8 cellular contexts compared by ENCODE assay signal in the genomic region with DNA sequence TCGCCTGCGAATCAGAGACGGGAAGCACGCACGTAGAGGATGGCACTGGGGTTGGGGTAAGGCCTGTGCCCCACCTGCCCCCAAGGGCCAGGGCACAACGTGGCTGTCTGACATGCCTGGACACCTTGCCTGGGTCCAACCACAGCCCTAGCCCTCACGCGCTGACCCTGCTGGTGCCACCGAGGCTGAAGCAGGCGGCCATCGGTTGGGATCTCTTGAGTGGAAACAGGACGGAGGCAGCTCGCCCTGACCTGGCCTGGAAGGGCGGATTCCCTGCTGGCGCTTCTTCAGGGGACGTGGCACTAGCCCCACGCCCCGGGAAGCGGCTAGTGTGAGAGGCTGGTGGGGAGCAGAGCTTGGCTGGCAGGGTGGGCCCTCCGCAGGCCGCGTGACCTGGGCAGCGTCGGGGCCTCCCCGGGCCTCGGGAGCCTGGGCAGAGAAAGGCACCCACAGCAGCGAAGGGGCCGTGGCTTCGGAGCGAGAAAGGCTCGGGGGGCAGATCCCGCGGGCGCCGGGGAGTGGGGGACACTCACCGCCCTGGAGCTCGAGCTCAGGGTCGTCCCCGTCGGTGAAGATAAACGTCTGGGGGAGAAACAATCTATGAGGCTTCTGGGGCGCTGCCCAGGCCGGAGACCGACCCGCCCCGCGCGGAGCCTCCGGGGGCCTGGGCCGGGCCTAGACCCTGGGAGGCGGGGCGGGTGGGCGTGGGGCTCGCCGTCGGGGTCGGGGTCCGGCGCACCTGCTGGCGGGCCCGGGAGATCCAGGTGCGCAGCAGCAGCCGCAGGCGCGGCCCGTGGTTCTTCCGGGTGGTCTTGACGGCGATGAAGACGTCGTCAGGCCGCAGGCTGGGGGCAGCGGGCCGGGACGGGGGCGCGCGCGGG. TPM values are rescaled to one million over a fixed set of nuclear protein-coding genes. Genes with fewer than 3 reads are reported as not detected.
DNase-seq lines count a peak whose midpoint lies in the region; ATAC-seq and TF ChIP-seq lines count a peak whose summit lies in the region.

No MANE protein-coding gene starts in this region.

- H3K36me3 ChIP-seq in BE2C (peaks cover 27% of the 10 kb centered on the region), HEK293 (ENCODE audit: control insufficient read depth in 2 of 2, insufficient read depth in 1 of 2, low read length in 2 of 2) (peaks cover 0 to 78% of the 10 kb centered on the region in 2 experiments; a peak in 2 of 3 replicates), thyroid gland (peaks cover 24% of the 10 kb centered on the region in 2 donors)

- 0 out of 2 replicates have a peak, but pooled peaks cover 3% of the 10 kb centered on the region for H3K27me3 ChIP-seq in BE2C
- no peaks in the 10 kb centered on the region for H3K27me3 ChIP-seq in thyroid gland

- no peak for TF ChIP-seq POLR2A in thyroid gland (IDR thresholded peaks at IDR 0.05)

- in situ Hi-C loops in astrocyte of the spinal cord (cut with HindIII; ENCODE audit: low sequenced_read_pairs) = no loop called here

- no peaks in the 10 kb centered on the region for H3K4me1 ChIP-seq in BE2C
- peaks cover 7% of the 10 kb centered on the region for H3K4me1 ChIP-seq in HEK293 (ENCODE audit: control insufficient read depth, insufficient read depth, low read length)
- H3K4me1 ChIP-seq in thyroid gland = peaks cover 18 to 19% of the 10 kb centered on the region in 2 donors

- intact Hi-C loops in left colon (cut with DNase I, micrococcal nuclease) = no loop called here
- intact Hi-C loops in thyroid gland (cut with DNase I) = no loop called here

- H3K9me3 ChIP-seq in BE2C (no peaks in the 10 kb centered on the region), HEK293 (ENCODE audit: control insufficient read depth, insufficient read depth, low read depth, low read length) (no peaks in the 10 kb centered on the region), thyroid gland (no peaks in the 10 kb centered on the region)

- 29 to 45% methylated on average over 10 to 15 of the region's 79 CpGs for WGBS in thyroid gland, 2 donors

- no peak for DNase-seq in BE2C
- DNase-seq in astrocyte of the spinal cord (ENCODE audit: low read depth, low spot score) = no peak
- no peak for DNase-seq in left colon
- no peak for DNase-seq in thyroid gland
- DNase-seq in dermis blood vessel endothelial cell = no peak

- TF ChIP-seq CTCF in BE2C (IDR thresholded peaks at IDR 0.05; ENCODE audit: low read depth, low read length) (no peak), HEK293 (tag by site-specific recombination; IDR thresholded peaks at IDR 0.05) (no peak), astrocyte of the spinal cord (IDR thresholded peaks at IDR 0.05; ENCODE audit: low read depth, low read length) (no peak), thyroid gland (IDR thresholded peaks at IDR 0.05) (no peak)

- H3K27ac ChIP-seq in HEK293 (ENCODE audit: extremely low read depth, low read depth, low read length) = peak overlapping the region; percentile 68
- peak overlapping the region in 1 of 3 donors; percentile 18 for H3K27ac ChIP-seq in thyroid gland

- H3K4me3 ChIP-seq in BE2C (ENCODE audit: low read depth, low read length) (peak overlapping the region; percentile 53), HEK293 (ENCODE audit: low read depth, low read length) (peak overlapping the region; percentile 83), astrocyte of the spinal cord (ENCODE audit: low read depth, low read length) (peak overlapping the region; percentile 76), thyroid gland (replicated peaks in 1 of 3) (peak overlapping the region; percentile 40 to 85 (median 58))

- ATAC-seq in left colon = peak; percentile 21
- ATAC-seq in GM21723 (IDR thresholded peaks at IDR 0.05; ENCODE audit: unreplicated experiment) = no peak
- no peak for ATAC-seq in GM19467 (IDR thresholded peaks at IDR 0.05; ENCODE audit: unreplicated experiment)

- POLR2A ChIA-PET in HEK293 (lab: Yijun Ruan, JAX) = interaction anchor here (1.3 to 14.2 kb wide), 4 partner anchors 9 to 19 kb away, joined by 4 to 96 read pairs (median 30); a partner anchor contains a TSS

- CTCF ChIA-PET in HEK293 (lab: Yijun Ruan, JAX) = interaction anchor here (0.6 to 1.3 kb wide), 3 partner anchors 13 to 61 kb away, joined by 3 to 6 read pairs (median 5); a partner anchor contains a TSS

TF ChIP-seq in HEK293, 187 proteins besides CTCF, POLR2A, EP300 and RAD21 (continues in another document):
- no peak for TF ChIP-seq ZNF792 (tag by site-specific recombination; IDR thresholded peaks at IDR 0.05)
- TF ChIP-seq HOXD13 (CRISPR knock-in tag; IDR thresholded peaks at IDR 0.05; ENCODE audit: borderline replicate concordance) = no peak
- no peak for TF ChIP-seq ZNF521 (tag by site-specific recombination; IDR thresholded peaks at IDR 0.05)
- TF ChIP-seq, protein P1, sequence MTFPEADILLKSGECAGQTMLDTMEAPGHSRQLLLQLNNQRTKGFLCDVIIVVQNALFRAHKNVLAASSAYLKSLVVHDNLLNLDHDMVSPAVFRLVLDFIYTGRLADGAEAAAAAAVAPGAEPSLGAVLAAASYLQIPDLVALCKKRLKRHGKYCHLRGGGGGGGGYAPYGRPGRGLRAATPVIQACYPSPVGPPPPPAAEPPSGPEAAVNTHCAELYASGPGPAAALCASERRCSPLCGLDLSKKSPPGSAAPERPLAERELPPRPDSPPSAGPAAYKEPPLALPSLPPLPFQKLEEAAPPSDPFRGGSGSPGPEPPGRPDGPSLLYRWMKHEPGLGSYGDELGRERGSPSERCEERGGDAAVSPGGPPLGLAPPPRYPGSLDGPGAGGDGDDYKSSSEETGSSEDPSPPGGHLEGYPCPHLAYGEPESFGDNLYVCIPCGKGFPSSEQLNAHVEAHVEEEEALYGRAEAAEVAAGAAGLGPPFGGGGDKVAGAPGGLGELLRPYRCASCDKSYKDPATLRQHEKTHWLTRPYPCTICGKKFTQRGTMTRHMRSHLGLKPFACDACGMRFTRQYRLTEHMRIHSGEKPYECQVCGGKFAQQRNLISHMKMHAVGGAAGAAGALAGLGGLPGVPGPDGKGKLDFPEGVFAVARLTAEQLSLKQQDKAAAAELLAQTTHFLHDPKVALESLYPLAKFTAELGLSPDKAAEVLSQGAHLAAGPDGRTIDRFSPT (tag by site-specific recombination; IDR thresholded peaks at IDR 0.05) = peak; percentile 5; the same call in 1 of the 2 replicates
- TF ChIP-seq ZNF776 (tag by site-specific recombination; IDR thresholded peaks at IDR 0.05; ENCODE audit: borderline replicate concordance) = no peak
- no peak for TF ChIP-seq GLI2 (tag by site-specific recombination; IDR thresholded peaks at IDR 0.05; ENCODE audit: borderline replicate concordance, low read depth)
- TF ChIP-seq ZNF561 (tag by site-specific recombination; IDR thresholded peaks at IDR 0.05; ENCODE audit: borderline replicate concordance) = no peak
- TF ChIP-seq ZNF335 (tag by site-specific recombination; conservative IDR thresholded peaks at IDR 0.05) = peak; percentile 73; the same call in 1 of the 2 replicates
- TF ChIP-seq ZNF426 (tag by site-specific recombination; IDR thresholded peaks at IDR 0.05) = no peak
- TF ChIP-seq ZNF626 (tag by site-specific recombination; IDR thresholded peaks at IDR 0.05) = no peak
- peak; percentile 46; the same call in 1 of the 2 replicates for TF ChIP-seq BCL11B (tag by site-specific recombination; IDR thresholded peaks at IDR 0.05; ENCODE audit: low read depth)
- no peak for TF ChIP-seq ZNF571 (tag by site-specific recombination; IDR thresholded peaks at IDR 0.05)
- peak; percentile 33; the same call in 1 of the 2 replicates for TF ChIP-seq ZFP69B (tag by site-specific recombination; IDR thresholded peaks at IDR 0.05)
- TF ChIP-seq, protein P2, sequence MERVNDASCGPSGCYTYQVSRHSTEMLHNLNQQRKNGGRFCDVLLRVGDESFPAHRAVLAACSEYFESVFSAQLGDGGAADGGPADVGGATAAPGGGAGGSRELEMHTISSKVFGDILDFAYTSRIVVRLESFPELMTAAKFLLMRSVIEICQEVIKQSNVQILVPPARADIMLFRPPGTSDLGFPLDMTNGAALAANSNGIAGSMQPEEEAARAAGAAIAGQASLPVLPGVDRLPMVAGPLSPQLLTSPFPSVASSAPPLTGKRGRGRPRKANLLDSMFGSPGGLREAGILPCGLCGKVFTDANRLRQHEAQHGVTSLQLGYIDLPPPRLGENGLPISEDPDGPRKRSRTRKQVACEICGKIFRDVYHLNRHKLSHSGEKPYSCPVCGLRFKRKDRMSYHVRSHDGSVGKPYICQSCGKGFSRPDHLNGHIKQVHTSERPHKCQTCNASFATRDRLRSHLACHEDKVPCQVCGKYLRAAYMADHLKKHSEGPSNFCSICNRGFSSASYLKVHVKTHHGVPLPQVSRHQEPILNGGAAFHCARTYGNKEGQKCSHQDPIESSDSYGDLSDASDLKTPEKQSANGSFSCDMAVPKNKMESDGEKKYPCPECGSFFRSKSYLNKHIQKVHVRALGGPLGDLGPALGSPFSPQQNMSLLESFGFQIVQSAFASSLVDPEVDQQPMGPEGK (tag by site-specific recombination; IDR thresholded peaks at IDR 0.05) = 0 out of 2 replicates have a peak, but pooled peaks have one; percentile 19
- no peak for TF ChIP-seq ZNF658 (tag by site-specific recombination; IDR thresholded peaks at IDR 0.05)
- no peak for TF ChIP-seq ZNF24 (tag by site-specific recombination; IDR thresholded peaks at IDR 0.05)
- TF ChIP-seq GLI4 (tag by site-specific recombination; IDR thresholded peaks at IDR 0.05) = no peak
- TF ChIP-seq KLF9 (tag by site-specific recombination; IDR thresholded peaks at IDR 0.05; ENCODE audit: low read depth) = peak; percentile 50; the same call in 1 of the 2 replicates

RNA-seq across cellular contexts. Expression of a gene that starts 0.6 kb away (rescaled TPM):
- 73.1 TPM for polyA plus RNA-seq in BE2C (2012; ENCODE audit: insufficient read depth, insufficient read length, low read depth)
- total RNA-seq in left colon = 10 to 100 TPM; 31.5 to 32.3 TPM
- total RNA-seq in thyroid gland = 10 to 100 TPM; 36.0 to 49.0 (median 38.3) TPM
- 22.6 and 34.9 TPM in 2 replicates for total RNA-seq in dermis blood vessel endothelial cell

RNA-seq across cellular contexts. Expression of a gene that starts 0.7 kb away (rescaled TPM):
- 585 TPM for polyA plus RNA-seq in BE2C (2012; ENCODE audit: insufficient read depth, insufficient read length, low read depth)
- total RNA-seq in left colon = 10 to 100 TPM; 80.7 to 87.4 TPM
- total RNA-seq in thyroid gland = 100 to 1,000 TPM in 2 of 4 donors, 10 to 100 TPM in 2; 80.1 to 164 (median 102) TPM
- 84.2 and 112 TPM in 2 replicates for total RNA-seq in dermis blood vessel endothelial cell

RNA-seq across cellular contexts. Expression of a gene that starts 13.5 kb away (rescaled TPM):
- 335 TPM for polyA plus RNA-seq in BE2C (2012; ENCODE audit: insufficient read depth, insufficient read length, low read depth)
- total RNA-seq in left colon (100 to 1,000 TPM; 111 to 137 TPM), thyroid gland (100 to 1,000 TPM in 2 of 4 donors, 10 to 100 TPM in 2; 88.6 to 161 (median 114) TPM), dermis blood vessel endothelial cell (56.8 and 63.8 TPM in 2 replicates)

RNA-seq across cellular contexts. Expression of a gene that starts 14.6 kb away (rescaled TPM):
- 415 TPM for polyA plus RNA-seq in BE2C (2012; ENCODE audit: insufficient read depth, insufficient read length, low read depth)
- 100 to 1,000 TPM; 127 to 146 TPM for total RNA-seq in left colon
- total RNA-seq in thyroid gland = 10 to 100 TPM; 58.7 to 90.5 (median 75.5) TPM
- total RNA-seq in dermis blood vessel endothelial cell = 72.5 and 72.7 TPM in 2 replicates

RNA-seq across cellular contexts. Expression of a gene that starts 19.5 kb away (rescaled TPM):
- 65.3 TPM for polyA plus RNA-seq in BE2C (2012; ENCODE audit: insufficient read depth, insufficient read length, low read depth)
- total RNA-seq in left colon = 1 to 10 TPM; 4.2 to 9.0 TPM
- total RNA-seq in thyroid gland = 10 to 100 TPM; 11.8 to 23.8 (median 14.4) TPM
- total RNA-seq in dermis blood vessel endothelial cell = 9.0 and 14.0 TPM in 2 replicates
